In the genomic region with DNA sequence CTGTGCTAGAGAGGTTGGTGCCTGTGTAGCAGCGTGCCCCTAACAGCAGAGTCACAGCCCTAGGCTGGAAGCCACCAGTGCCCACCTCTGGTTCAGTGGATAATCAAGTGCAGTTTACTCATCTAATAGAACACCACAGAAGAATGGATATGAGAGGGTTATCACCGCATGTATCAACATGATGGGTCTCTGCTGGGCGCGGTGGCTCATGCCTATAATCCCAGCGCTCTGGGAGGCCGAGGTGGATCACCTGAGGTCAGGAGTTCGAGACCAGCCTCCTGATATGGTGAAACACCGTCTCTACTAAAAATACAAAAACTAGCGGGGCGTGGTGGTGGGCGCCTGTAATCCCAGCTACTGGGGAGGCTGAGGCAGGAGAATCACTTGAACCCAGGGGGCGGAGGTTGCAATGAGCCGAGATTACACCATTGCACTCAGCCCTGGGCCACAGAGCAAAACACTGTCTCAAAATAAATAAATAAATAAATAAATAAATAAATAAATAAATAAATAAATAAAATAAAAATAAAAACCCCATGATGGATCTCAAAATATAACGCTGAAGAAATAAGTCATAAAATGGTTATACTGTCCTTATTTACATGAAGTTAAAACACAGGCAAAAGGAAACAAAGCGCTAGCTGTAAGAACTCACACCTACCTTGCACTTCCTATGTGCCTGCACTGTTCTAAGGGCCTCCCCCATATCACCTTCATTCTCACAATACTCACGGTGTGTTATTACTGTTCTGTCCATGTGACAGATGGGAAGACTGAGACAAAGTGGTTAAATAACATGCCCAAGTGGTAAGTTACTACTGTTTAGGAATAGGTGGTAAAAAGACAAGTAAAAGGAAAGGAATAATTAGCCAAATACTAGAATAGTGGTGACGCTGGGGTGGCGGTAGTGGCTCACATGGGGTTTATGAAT, we compare ENCODE assay signal across 8 cellular contexts.
DNase-seq lines count a peak whose midpoint lies in the region; ATAC-seq, FAIRE-seq and TF ChIP-seq lines count a peak whose summit lies in the region.

No MANE protein-coding gene starts in this region.

- ATAC-seq in gastrocnemius medialis = no peak

- TF ChIP-seq RAD21 in H1 (IDR thresholded peaks at IDR 0.05 in 1 of 2, conservative IDR thresholded peaks at IDR 0.05 in 1 of 2; ENCODE audit: low read depth in 2 of 2, low read length in 2 of 2) = no peak

- no peak overlapping the region; the same call in 1 of the 2 replicates for H3K4me3 ChIP-seq in Caco-2 (ENCODE audit: low read depth, low read length)
- no peak overlapping the region for H3K4me3 ChIP-seq in H1 (ENCODE audit: extremely low read depth in 1 of 4, insufficient read depth in 2 of 4, low read depth in 3 of 4, low read length in 4 of 4)
- no peak overlapping the region for H3K4me3 ChIP-seq in gastrocnemius medialis

- no peak overlapping the region for H3K4ac ChIP-seq in H1 (replicated peaks; ENCODE audit: insufficient read length, low read depth, low read length)

- H2BK15ac ChIP-seq in H1 (ENCODE audit: low read length) = no peak overlapping the region

- no peak overlapping the region for H2BK20ac ChIP-seq in H1 (ENCODE audit: low read length)

- H3K23me2 ChIP-seq in H1 (ENCODE audit: low read depth, low read length) = no peaks in the 10 kb centered on the region

- H2BK5ac ChIP-seq in H1 (ENCODE audit: low read depth, low read length) = no peak overlapping the region

- H3K9ac ChIP-seq in H1 (replicated peaks in 1 of 4; ENCODE audit: extremely low read depth in 1 of 4, low read depth in 3 of 4, low read length in 3 of 4) = no peak overlapping the region

- WGBS in H1 (ENCODE audit: extremely low coverage in 1 of 2, insufficient coverage in 1 of 2, insufficient read length in 1 of 2, insufficient replicate concordance in 2 of 2, low coverage in 1 of 2, low lambda C conversion rate in 2 of 2, missing lambda C conversion rate in 1 of 2), 2 experiments = 98% methylated on average over 18 of the region's 18 CpGs; no CpG with 5 or more reads in 1 of the 2 experiments

- H3K4me1 ChIP-seq in Caco-2 (peaks cover 20% of the 10 kb centered on the region), H1 (replicated peaks in 1 of 4; ENCODE audit: control insufficient read depth in 3 of 4, insufficient read depth in 4 of 4, low read length in 3 of 4) (peaks cover 0 to 11% (median 4%) of the 10 kb centered on the region in 4 experiments; a peak in 5 of 7 replicates), gastrocnemius medialis (peaks cover 45 to 51% of the 10 kb centered on the region in 2 donors)

- no peak overlapping the region for H2BK120ac ChIP-seq in H1 (replicated peaks; ENCODE audit: low read depth, low read length)

- H3K4me1 Mint-ChIP-seq in Caco-2 (ENCODE audit: low read depth, unreplicated experiment) = peaks cover 31% of the 10 kb centered on the region

- no peak overlapping the region for H3K23ac ChIP-seq in H1 (ENCODE audit: insufficient read length)

- H3K9me3 ChIP-seq in Caco-2 = no peaks in the 10 kb centered on the region
- H3K9me3 ChIP-seq in H1 (ENCODE audit: insufficient read depth in 2 of 2, low read depth in 1 of 2, low read length in 1 of 2) = no peaks in the 10 kb centered on the region
- no peaks in the 10 kb centered on the region for H3K9me3 ChIP-seq in gastrocnemius medialis

- CTCF ChIA-PET in Caco-2 (lab: Charles Lee) (no interaction called here), H1 (lab: Charles Lee; ENCODE audit: partially characterized antibody) (interaction anchor here (0.8 to 3.1 kb wide), 8 partner anchors 11 to 106 kb away, joined by 3 to 18 read pairs (median 7); no protein-coding TSS in a partner anchor)

- H3K56ac ChIP-seq in H1 (replicated peaks; ENCODE audit: insufficient read length, low read depth, low read length) = no peak overlapping the region

- no peak for TF ChIP-seq CTCF in Caco-2 (IDR thresholded peaks at IDR 0.05; ENCODE audit: insufficient read depth in 1 of 2, low read depth in 1 of 2, low read length in 1 of 2, severe bottlenecking in 1 of 2, unreplicated experiment in 1 of 2)
- TF ChIP-seq CTCF in H1 (IDR thresholded peaks at IDR 0.05; ENCODE audit: control extremely low read depth in 1 of 3, insufficient read depth in 1 of 3, low read depth in 1 of 3, low read length in 3 of 3) = no peak
- no peak for TF ChIP-seq CTCF in gastrocnemius medialis (IDR thresholded peaks at IDR 0.05 in 4 of 5, conservative IDR thresholded peaks at IDR 0.05 in 1 of 5)

- no peak overlapping the region for H3K14ac ChIP-seq in H1 (ENCODE audit: insufficient read length)

- no peak overlapping the region for H4K5ac ChIP-seq in H1 (ENCODE audit: insufficient read length, low read depth, low read length)

- POLR2A ChIA-PET in Caco-2 (lab: Charles Lee) = interaction anchor here (1.1 kb wide), 1 partner anchor 86 kb away, joined by 7 read pairs; no protein-coding TSS in a partner anchor
- POLR2A ChIA-PET in H1 (lab: Charles Lee; ENCODE audit: partially characterized antibody) = no interaction called here

- H2AK5ac ChIP-seq in H1 (ENCODE audit: low read depth, low read length) = no peak overlapping the region

- peaks cover 59% of the 10 kb centered on the region for H3K36me3 Mint-ChIP-seq in Caco-2 (ENCODE audit: insufficient read depth, unreplicated experiment)

- peak overlapping the region; percentile 95 for H3K27ac Mint-ChIP-seq in Caco-2 (ENCODE audit: unreplicated experiment)

- no peak overlapping the region for H4K8ac ChIP-seq in H1 (ENCODE audit: extremely low read depth, insufficient read depth, low read length)

- no TSS peak for BruUV-seq in Caco-2 (replicated peaks; lab: Mats Ljungman, UMichigan)

- H3K27me3 Mint-ChIP-seq in Caco-2 (ENCODE audit: insufficient read depth, unreplicated experiment) = no peaks in the 10 kb centered on the region

- peaks cover 2 to 70% of the 10 kb centered on the region in 2 experiments; a peak in 2 of 4 replicates for H3K79me2 ChIP-seq in H1 (ENCODE audit: control insufficient read depth in 1 of 2, insufficient read depth in 2 of 2, low read length in 2 of 2)

- in situ Hi-C loops in gastrocnemius medialis (cut with MboI; ENCODE audit: low sequenced_read_pairs in 4 of 4) = no loop called here

- peaks cover 10% of the 10 kb centered on the region; the same call in 1 of the 2 replicates for H3K79me1 ChIP-seq in H1 (ENCODE audit: low read depth, low read length)

- no peak overlapping the region for H3K4me2 ChIP-seq in H1 (ENCODE audit: insufficient read depth in 1 of 2, low read depth in 2 of 2, low read length in 2 of 2)

- DNase-seq in Caco-2 (no peak), NCI-H69 (lab: John Stamatoyannopoulos, UW) (peak; percentile 32), H1 (ENCODE audit: low read depth in 1 of 2, low spot score in 2 of 2) (peak in 1 of 2 experiments; percentile 39), gastrocnemius medialis (no peak), ureter (ENCODE audit: low spot score) (no peak), HuH-7 (ENCODE audit: low spot score) (no peak), putamen (ENCODE audit: low spot score) (no peak)
- no peak for DNase-seq in NK-92 treated with Interleukin-12 subunit alpha and Interleukin-12 subunit beta, amount 100 ng/mL, for 24 hours (lab: John Stamatoyannopoulos, UW)

- H3K27me3 ChIP-seq in Caco-2 (replicated peaks; ENCODE audit: control insufficient read depth, insufficient read depth, low read length) (no peaks in the 10 kb centered on the region), H1 (replicated peaks in 1 of 4; ENCODE audit: control insufficient read depth in 3 of 4, extremely low read depth in 1 of 4, insufficient read depth in 3 of 4, low read length in 3 of 4) (no peaks in the 10 kb centered on the region), gastrocnemius medialis (no peaks in the 10 kb centered on the region)

- no peak for FAIRE-seq in H1 (lab: Jason Lieb, UNC)

- H3K27ac ChIP-seq in H1 (ENCODE audit: low read depth, low read length) = 0 out of 2 replicates have a peak overlapping the region, but pooled peaks have one; percentile 31
- H3K27ac ChIP-seq in gastrocnemius medialis = peak overlapping the region; percentile 79 to 86 (median 82)

- intact Hi-C loops in Caco-2 (cut with micrococcal nuclease; ENCODE audit: unreplicated experiment) = loop anchor here (2.0 kb wide), 1 partner anchor 46 kb away; no protein-coding TSS in a partner anchor
- intact Hi-C loops in gastrocnemius medialis (cut with DNase I; ENCODE audit: low total_unique reads) = loop anchor here (2.0 kb wide), 1 partner anchor 20 kb away; no protein-coding TSS in a partner anchor

- peaks cover 0 to 6% of the 10 kb centered on the region in 2 experiments for H4K20me1 ChIP-seq in H1 (replicated peaks in 1 of 2; ENCODE audit: control insufficient read depth in 1 of 2, insufficient read depth in 2 of 2, low read length in 2 of 2)

- no peak overlapping the region for H2AFZ ChIP-seq in H1 (ENCODE audit: low read length)

- H4K91ac ChIP-seq in H1 (replicated peaks; ENCODE audit: insufficient read length, low read length) = no peak overlapping the region

- no peak for TF ChIP-seq EP300 in H1 (IDR thresholded peaks at IDR 0.05; ENCODE audit: borderline replicate concordance in 1 of 2, low read depth in 2 of 2, low read length in 2 of 2)

- no peaks in the 10 kb centered on the region for H3K9me3 Mint-ChIP-seq in Caco-2 (ENCODE audit: unreplicated experiment)

- TF ChIP-seq POLR2A in H1 (IDR thresholded peaks at IDR 0.05; ENCODE audit: control extremely low read depth in 1 of 2, low read depth in 2 of 2, low read length in 2 of 2) (no peak), gastrocnemius medialis (IDR thresholded peaks at IDR 0.05) (no peak)

- H3K18ac ChIP-seq in H1 (ENCODE audit: extremely low read depth, low read length) = no peak overlapping the region

- H3K4me3 Mint-ChIP-seq in Caco-2 (ENCODE audit: unreplicated experiment) = peak overlapping the region; percentile 67

- H2BK12ac ChIP-seq in H1 (ENCODE audit: low read depth, low read length) = no peak overlapping the region

- no peaks in the 10 kb centered on the region for H3K36me3 ChIP-seq in Caco-2 (ENCODE audit: control insufficient read depth, insufficient read depth, low read length)
- H3K36me3 ChIP-seq in H1 (ENCODE audit: control insufficient read depth in 2 of 4, insufficient read depth in 4 of 4, low read length in 3 of 4) = 0 out of 8 replicates have a peak, but pooled peaks cover 0 to 2% (median 0%) of the 10 kb centered on the region in 4 experiments
- H3K36me3 ChIP-seq in gastrocnemius medialis = no peaks in the 10 kb centered on the region

TF ChIP-seq in H1, 55 proteins besides CTCF, POLR2A, EP300 and RAD21 (continues in another document):
- TF ChIP-seq BACH1 (IDR thresholded peaks at IDR 0.05; ENCODE audit: low read length) = no peak
- TF ChIP-seq ASH2L (IDR thresholded peaks at IDR 0.05; ENCODE audit: low read length) = no peak
- no peak for TF ChIP-seq EZH2 (IDR thresholded peaks at IDR 0.05; ENCODE audit: low read depth, low read length, severe bottlenecking)
- TF ChIP-seq EGR1 (IDR thresholded peaks at IDR 0.05; ENCODE audit: borderline replicate concordance, low read depth, low read length) = no peak
- TF ChIP-seq RNF2 (IDR thresholded peaks at IDR 0.05; ENCODE audit: borderline replicate concordance, low read depth, low read length, missing control alignments, poor library complexity, severe bottlenecking) = no peak
- TF ChIP-seq NANOG (IDR thresholded peaks at IDR 0.05; ENCODE audit: insufficient read depth, low read depth, low read length, poor library complexity, severe bottlenecking) = no peak
- TF ChIP-seq TBP (IDR thresholded peaks at IDR 0.05; ENCODE audit: low read depth, low read length) = no peak
